ENCODE assay signal across 9 cellular contexts in the genomic region with DNA sequence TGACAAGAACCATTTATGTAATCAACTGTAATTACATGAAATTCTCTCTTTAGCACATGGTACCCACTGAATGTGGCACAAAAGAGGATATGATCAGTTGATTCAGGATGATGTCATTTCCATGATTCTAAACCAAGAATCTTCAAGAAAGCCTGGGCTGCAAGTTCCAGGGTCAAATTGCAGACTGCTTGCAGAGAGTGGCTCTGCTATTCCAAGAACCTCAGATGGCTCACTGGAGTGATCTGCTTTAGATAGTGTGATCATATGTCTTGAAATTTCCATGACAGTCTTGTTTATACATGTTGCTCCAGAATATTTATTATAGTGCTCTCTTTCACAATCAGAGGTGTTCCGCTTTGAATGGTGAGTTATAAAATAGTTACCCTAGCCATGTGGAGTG.
DNase-seq lines count a peak whose midpoint lies in the region; ATAC-seq, FAIRE-seq and TF ChIP-seq lines count a peak whose summit lies in the region.
"Had no signal": no experiment of that assay in that cellular context is flagged by ENCODE, and none has a peak within 500 bp of the region (broad histone marks: within the 10 kb centered on the region; RNA-seq: fewer than 3 reads in every experiment).

No MANE protein-coding gene starts in this region.

- no peak for FAIRE-seq in D721Med (lab: Jason Lieb, UNC)

- DNase-seq in activated CD8-positive, alpha-beta memory T cell treated with anti-CD3 and anti-CD28 coated beads, Interleukin-2, amount 10 ng/mL, durations not matched to agents 7 days and 5 days = no peak
- DNase-seq in activated CD8-positive, alpha-beta memory T cell treated with anti-CD3 and anti-CD28 coated beads for 24 hours = no peak
- no peak for DNase-seq in T-cell
- no peak for DNase-seq in D721Med (ENCODE audit: insufficient read length, low spot score)
- no peak for DNase-seq in GM13976 (ENCODE audit: low spot score)
- no peak for DNase-seq in neural progenitor cell (ENCODE audit: low spot score)
- DNase-seq: CD4-positive, alpha-beta memory T cell had no signal

- no peak overlapping the region for H3K4me2 ChIP-seq in neural progenitor cell

- H3K4me1 ChIP-seq in skeletal muscle tissue (ENCODE audit: control insufficient read depth in 3 of 3, insufficient read depth in 3 of 3, low read length in 3 of 3) (peaks cover 8 to 19% (median 8%) of the 10 kb centered on the region in 3 donors), neural progenitor cell (no peaks in the 10 kb centered on the region)

- no peak overlapping the region for H3K4me3 Mint-ChIP-seq in activated CD8-positive, alpha-beta memory T cell treated with anti-CD3 and anti-CD28 coated beads, Interleukin-2, amount 10 ng/mL, durations not matched to agents 7 days and 5 days
- no peak overlapping the region for H3K4me3 Mint-ChIP-seq in T-cell
- H3K4me3 Mint-ChIP-seq in neural progenitor cell = no peak overlapping the region
- H3K4me3 Mint-ChIP-seq: CD4-positive, alpha-beta memory T cell had no signal

- H3K27me3 Mint-ChIP-seq in activated CD8-positive, alpha-beta memory T cell treated with anti-CD3 and anti-CD28 coated beads, Interleukin-2, amount 10 ng/mL, durations not matched to agents 7 days and 5 days = no peaks in the 10 kb centered on the region
- H3K27me3 Mint-ChIP-seq in T-cell (no peaks in the 10 kb centered on the region), neural progenitor cell (ENCODE audit: insufficient read depth, low read depth) (peaks cover 2% of the 10 kb centered on the region)
- H3K27me3 Mint-ChIP-seq: CD4-positive, alpha-beta memory T cell had no signal

- no peaks in the 10 kb centered on the region for H3K27me3 ChIP-seq in skeletal muscle tissue (ENCODE audit: control insufficient read depth in 3 of 3, insufficient read depth in 3 of 3, low read length in 3 of 3)
- no peaks in the 10 kb centered on the region for H3K27me3 ChIP-seq in neural progenitor cell

- H3K9ac ChIP-seq in skeletal muscle tissue (ENCODE audit: low read depth in 1 of 3, low read length in 3 of 3) (peak overlapping the region in 1 of 3 donors; percentile 3), neural progenitor cell (no peak overlapping the region)

- peak overlapping the region; percentile 61 for H3K27ac ChIP-seq in skeletal muscle tissue (ENCODE audit: low read depth, low read length)
- no peak overlapping the region for H3K27ac ChIP-seq in neural progenitor cell

- POLR2A ChIA-PET in T-cell (lab: Charles Lee) = no interaction called here

- no peaks in the 10 kb centered on the region for H3K36me3 ChIP-seq in skeletal muscle tissue (ENCODE audit: control insufficient read depth in 3 of 3, insufficient read depth in 3 of 3, low read length in 3 of 3)
- no peaks in the 10 kb centered on the region for H3K36me3 ChIP-seq in neural progenitor cell

- TF ChIP-seq CTCF in D721Med (IDR thresholded peaks at IDR 0.05; ENCODE audit: insufficient read depth, missing control alignments) = no peak
- no peak for TF ChIP-seq CTCF in GM13976 (IDR thresholded peaks at IDR 0.05; ENCODE audit: borderline replicate concordance, control extremely low read depth, extremely low read depth, insufficient read depth, missing control alignments)
- TF ChIP-seq CTCF in neural progenitor cell (IDR thresholded peaks at IDR 0.05) = no peak

- no peaks in the 10 kb centered on the region for H3F3A ChIP-seq in neural progenitor cell (ENCODE audit: low read depth)

- no peaks in the 10 kb centered on the region for H4K20me1 ChIP-seq in neural progenitor cell (ENCODE audit: low read depth)

- H3K4me3 ChIP-seq in skeletal muscle tissue (ENCODE audit: low read length in 3 of 3) = no peak overlapping the region
- H3K4me3 ChIP-seq in neural progenitor cell = no peak overlapping the region

- H2AFZ ChIP-seq in neural progenitor cell (replicated peaks) = no peak overlapping the region

- H3K36me3 Mint-ChIP-seq in activated CD8-positive, alpha-beta memory T cell treated with anti-CD3 and anti-CD28 coated beads, Interleukin-2, amount 10 ng/mL, durations not matched to agents 7 days and 5 days = peaks cover 4% of the 10 kb centered on the region
- H3K36me3 Mint-ChIP-seq in T-cell (no peaks in the 10 kb centered on the region), neural progenitor cell (no peaks in the 10 kb centered on the region)
- H3K36me3 Mint-ChIP-seq: CD4-positive, alpha-beta memory T cell had no signal

- H3K27ac Mint-ChIP-seq in activated CD8-positive, alpha-beta memory T cell treated with anti-CD3 and anti-CD28 coated beads, Interleukin-2, amount 10 ng/mL, durations not matched to agents 7 days and 5 days = no peak overlapping the region
- H3K27ac Mint-ChIP-seq in T-cell = peak overlapping the region; percentile 50 to 60
- no peak overlapping the region for H3K27ac Mint-ChIP-seq in neural progenitor cell

- H3K4me1 Mint-ChIP-seq in activated CD8-positive, alpha-beta memory T cell treated with anti-CD3 and anti-CD28 coated beads, Interleukin-2, amount 10 ng/mL, durations not matched to agents 7 days and 5 days = peaks cover 22% of the 10 kb centered on the region
- H3K4me1 Mint-ChIP-seq in T-cell (peaks cover 17 to 28% (median 24%) of the 10 kb centered on the region in 3 donors), neural progenitor cell (no peaks in the 10 kb centered on the region)

- peaks cover 2% of the 10 kb centered on the region for H3K9me3 Mint-ChIP-seq in activated CD8-positive, alpha-beta memory T cell treated with anti-CD3 and anti-CD28 coated beads, Interleukin-2, amount 10 ng/mL, durations not matched to agents 7 days and 5 days (ENCODE audit: low read depth)
- H3K9me3 Mint-ChIP-seq in T-cell (no peaks in the 10 kb centered on the region), neural progenitor cell (no peaks in the 10 kb centered on the region)
- H3K9me3 Mint-ChIP-seq: CD4-positive, alpha-beta memory T cell had no signal

- in situ Hi-C loops in GM13976 (cut with MboI; ENCODE audit: low sequenced_read_pairs, unreplicated experiment) = no loop called here

- CTCF ChIA-PET in activated CD8-positive, alpha-beta memory T cell treated with anti-CD3 and anti-CD28 coated beads, Interleukin-2, amount 10 ng/mL, durations not matched to agents 7 days and 5 days (lab: Charles Lee) = interaction anchor here (1.1 to 1.9 kb wide), 3 partner anchors 9 to 75 kb away, joined by 3 to 4 read pairs (median 3); no protein-coding TSS in a partner anchor
- CTCF ChIA-PET in T-cell (lab: Charles Lee) = no interaction called here

- peak; percentile 39 for ATAC-seq in activated CD8-positive, alpha-beta memory T cell treated with anti-CD3 and anti-CD28 coated beads, Interleukin-2, amount 10 ng/mL, durations not matched to agents 7 days and 5 days
- ATAC-seq in HG03097 (IDR thresholded peaks at IDR 0.05; ENCODE audit: low FRiP score, unreplicated experiment) = peak; percentile 52
- no peak for ATAC-seq in T-cell (replicated peaks in 1 of 4)

- H3K9me3 ChIP-seq in skeletal muscle tissue (ENCODE audit: control insufficient read depth in 3 of 3, low read length in 3 of 3) (no peaks in the 10 kb centered on the region), neural progenitor cell (ENCODE audit: low read depth) (no peaks in the 10 kb centered on the region)

- no peaks in the 10 kb centered on the region for H3K79me2 ChIP-seq in neural progenitor cell (ENCODE audit: low read depth)

Comparison
In these comparisons a context has a peak if more than half of its experiments do, and no peak if none do; other contexts are left out.
1. ATAC-seq: peak in activated CD8-positive, alpha-beta memory T cell treated with anti-CD3 and anti-CD28 coated beads, Interleukin-2, amount 10 ng/mL, durations not matched to agents 7 days and 5 days (single experiment) and HG03097 (single experiment); none in T-cell (0 of 4).
2. H3K27ac Mint-ChIP-seq: peak in T-cell (2 of 2); none in activated CD8-positive, alpha-beta memory T cell treated with anti-CD3 and anti-CD28 coated beads, Interleukin-2, amount 10 ng/mL, durations not matched to agents 7 days and 5 days (single experiment) and neural progenitor cell (single experiment).